ENCODE assay signal across 24 cellular contexts in genomic region chr2:14896280-14896679, GRCh38.
"Had no signal": no experiment of that assay in that cellular context is flagged by ENCODE, and none has a peak within 500 bp of the region (broad histone marks: within the 10 kb centered on the region; RNA-seq: fewer than 3 reads in every experiment).

No MANE protein-coding gene starts in this region.

- FAIRE-seq: endometrium, pancreas had no signal

- H3K27me3 ChIP-seq: gastroesophageal sphincter, heart right ventricle, pancreas, right lobe of liver, stomach, testis, tibial artery had no signal

- H3K27ac ChIP-seq: gastroesophageal sphincter, heart right ventricle, left ventricle myocardium inferior, lower lobe of right lung, pancreas, right lobe of liver, stomach, testis, tibial artery had no signal

- H3K9me3 ChIP-seq: gastroesophageal sphincter, heart right ventricle, left ventricle myocardium inferior, lower lobe of right lung, pancreas, right lobe of liver, stomach, testis had no signal

- H3K4me1 ChIP-seq: gastroesophageal sphincter, heart right ventricle, left ventricle myocardium inferior, lower lobe of right lung, right lobe of liver, stomach, testis, tibial artery had no signal

- H3K4me3 ChIP-seq: gastroesophageal sphincter, heart right ventricle, left ventricle myocardium inferior, lower lobe of right lung, pancreas, right lobe of liver, stomach, testis, tibial artery had no signal

- DNase-seq: cerebellar nuclear complex; cortex of kidney; effector memory CD8-positive, alpha-beta T cell; erythroblast; foreskin fibroblast; heart right ventricle; hippocampal formation; islet precursor cell; kidney glomerular epithelial cell; left colon; left ventricle myocardium inferior; lower lobe of right lung; naive thymus-derived CD8-positive, alpha-beta T cell; occipital lobe; pancreas; right lobe of liver; stimulated activated CD4-positive, alpha-beta T cell treated with anti-CD3 and anti-CD28 coated beads, Interleukin-2, amount 100 ng/mL, for 24 hours; stimulated activated CD4-positive, alpha-beta T cell treated with anti-CD3 and anti-CD28 coated beads, Interleukin-4, amount 100 ng/mL, for 24 hours; stimulated activated naive CD4-positive, alpha-beta T cell treated with Interleukin-2 at 50 U/mL for 16 hours; stomach; testis; tibial artery had no signal

- H3K36me3 ChIP-seq: gastroesophageal sphincter, heart right ventricle, left ventricle myocardium inferior, lower lobe of right lung, pancreas, right lobe of liver, stomach, tibial artery had no signal
